ENCODE assay signal across 11 cellular contexts in genomic region chr19:13096968-13097330, GRCh38. TPM values are rescaled to one million over a fixed set of nuclear protein-coding genes. Genes with fewer than 3 reads are reported as not detected.
DNase-seq lines count a peak whose midpoint lies in the region; ATAC-seq, FAIRE-seq and TF ChIP-seq lines count a peak whose summit lies in the region.
"Had no signal": no experiment of that assay in that cellular context is flagged by ENCODE, and none has a peak within 500 bp of the region (broad histone marks: within the 10 kb centered on the region; RNA-seq: fewer than 3 reads in every experiment).

No MANE protein-coding gene starts in this region.

- H3K9me3 ChIP-seq in BLaER1 (no peaks in the 10 kb centered on the region), K562 (replicated peaks; ENCODE audit: control insufficient read depth, insufficient read depth, low read depth, low read length) (no peaks in the 10 kb centered on the region), neural cell (ENCODE audit: low read length) (no peaks in the 10 kb centered on the region)

- peaks cover 14% of the 10 kb centered on the region for H3K36me3 ChIP-seq in BLaER1
- H3K36me3 ChIP-seq in GM23338 (ENCODE audit: insufficient read depth): no peaks in the 10 kb centered on the region
- H3K36me3 ChIP-seq in K562 (ENCODE audit: control insufficient read depth, insufficient read depth, low read length): peaks cover 37% of the 10 kb centered on the region
- no peaks in the 10 kb centered on the region for H3K36me3 ChIP-seq in neural cell (ENCODE audit: insufficient read depth, low read length)

- POLR2A ChIA-PET in K562 (lab: Yijun Ruan, JAX): interaction anchor here (0.6 to 1.2 kb wide), 3 partner anchors 38 to 758 kb away, joined by 3 to 4 read pairs (median 3); no protein-coding TSS in a partner anchor

- CTCF ChIA-PET in K562 (lab: Yijun Ruan, JAX; ENCODE audit: low intra/inter-chr PET ratio): interaction anchor here (0.6 to 1.2 kb wide), 2 partner anchors 119 to 133 kb away, joined by 5 to 6 read pairs; no protein-coding TSS in a partner anchor

- H3K79me2 ChIP-seq in GM23338 (replicated peaks; ENCODE audit: insufficient read depth) (no peaks in the 10 kb centered on the region), K562 (ENCODE audit: control insufficient read depth, insufficient read depth, low read length) (peaks cover 42% of the 10 kb centered on the region), neural cell (replicated peaks; ENCODE audit: insufficient read depth, low read length) (no peaks in the 10 kb centered on the region)

- no TSS peak for BruUV-seq in K562 (replicated peaks; lab: Mats Ljungman, UMichigan)

- peak; percentile 67 for FAIRE-seq in K562 (lab: Jason Lieb, UNC)
- FAIRE-seq: GM18507 had no signal

- TF ChIP-seq RAD21 in K562 (CRISPR knock-in tag; conservative IDR thresholded peaks at IDR 0.05 in 1 of 2, IDR thresholded peaks at IDR 0.05 in 1 of 2): no peak
- no peak for TF ChIP-seq RAD21 in neural cell (conservative IDR thresholded peaks at IDR 0.05)

- in situ Hi-C loops in K562 (cut with MboI): no loop called here

- H3K9me2 ChIP-seq in GM23338 (ENCODE audit: insufficient read depth) (no peaks in the 10 kb centered on the region), neural cell (ENCODE audit: insufficient read depth, low read length) (no peaks in the 10 kb centered on the region)

- H3K4me2 ChIP-seq in BLaER1: peak overlapping the region; percentile 99
- peak overlapping the region; percentile 87 for H3K4me2 ChIP-seq in GM23338
- H3K4me2 ChIP-seq in K562 (ENCODE audit: insufficient read depth, low read length): peak overlapping the region; percentile 56; the same call in 1 of the 2 replicates
- no peak overlapping the region for H3K4me2 ChIP-seq in neural cell (ENCODE audit: low read length)

- H3K9me1 ChIP-seq in K562 (ENCODE audit: control insufficient read depth, insufficient read depth, low read length): no peaks in the 10 kb centered on the region

- H3K27me3 Mint-ChIP-seq in GM23338 (ENCODE audit: insufficient read depth, low read depth, poor library complexity): peaks cover 75% of the 10 kb centered on the region

- H3K4me1 Mint-ChIP-seq in GM23338: peaks cover 33% of the 10 kb centered on the region

- peaks cover 51% of the 10 kb centered on the region for H4K20me1 ChIP-seq in BLaER1
- peaks cover 9% of the 10 kb centered on the region; the same call in 1 of the 2 replicates for H4K20me1 ChIP-seq in GM23338 (replicated peaks; ENCODE audit: insufficient read depth)
- H4K20me1 ChIP-seq in K562 (replicated peaks; ENCODE audit: control insufficient read depth, insufficient read depth, low read length): no peaks in the 10 kb centered on the region
- no peaks in the 10 kb centered on the region for H4K20me1 ChIP-seq in neural cell (ENCODE audit: insufficient read depth)

- H3F3A ChIP-seq in GM23338 (replicated peaks; ENCODE audit: low read depth) (peaks cover 50% of the 10 kb centered on the region), neural cell (ENCODE audit: insufficient read depth, low read length, poor library complexity, severe bottlenecking) (no peaks in the 10 kb centered on the region)

- peak overlapping the region; percentile 80 for H3K9ac ChIP-seq in BLaER1
- H3K9ac ChIP-seq in K562 (ENCODE audit: insufficient read depth in 1 of 2, low read depth in 2 of 2, low read length in 2 of 2): peak overlapping the region in 1 of 2 experiments; percentile 72; a peak in 2 of 4 replicates
- no peak overlapping the region for H3K9ac ChIP-seq in neural cell (ENCODE audit: low read length)

- H2AFZ ChIP-seq in GM23338 (no peak overlapping the region), K562 (ENCODE audit: low read depth, low read length) (no peak overlapping the region), neural cell (ENCODE audit: low read depth, low read length) (no peak overlapping the region)

- no peak for TF ChIP-seq EP300 in K562 (IDR thresholded peaks at IDR 0.05; ENCODE audit: low read length)
- no peak for TF ChIP-seq EP300 in neural cell (conservative IDR thresholded peaks at IDR 0.05; ENCODE audit: poor library complexity, severe bottlenecking)

- ATAC-seq in GM23338: no peak
- ATAC-seq in K562: no peak
- ATAC-seq in HG03457 (IDR thresholded peaks at IDR 0.05; ENCODE audit: unreplicated experiment): no peak

- H3K27ac Mint-ChIP-seq in GM23338: no peak overlapping the region

- H3K27me3 ChIP-seq in BLaER1: peaks cover 23% of the 10 kb centered on the region; the same call in 1 of the 2 replicates
- H3K27me3 ChIP-seq in GM23338 (ENCODE audit: insufficient read depth): peaks cover 91% of the 10 kb centered on the region
- no peaks in the 10 kb centered on the region for H3K27me3 ChIP-seq in K562 (ENCODE audit: control insufficient read depth in 2 of 2, insufficient read depth in 2 of 2, low read length in 2 of 2)
- peaks cover 79% of the 10 kb centered on the region for H3K27me3 ChIP-seq in neural cell (ENCODE audit: insufficient read depth, low read depth, low read length)

- peak overlapping the region; percentile 83 for H3K27ac ChIP-seq in BLaER1
- H3K27ac ChIP-seq in GM23338 (ENCODE audit: low read depth): no peak overlapping the region
- H3K27ac ChIP-seq in K562 (ENCODE audit: extremely low read depth, low read depth, low read length): peak overlapping the region; percentile 98
- H3K27ac ChIP-seq in neural cell (ENCODE audit: low read length): no peak overlapping the region

- no peak for DNase-seq in GM23338 (ENCODE audit: low spot score)
- peak in 1 of 4 experiments; percentile 44 for DNase-seq in K562 (ENCODE audit: extremely low read depth in 1 of 4, low spot score in 3 of 4)
- no peak for DNase-seq in dermis blood vessel endothelial cell
- DNase-seq in middle frontal gyrus (ENCODE audit: extremely low spot score, low spot score): no peak
- no peak for DNase-seq in AG08396 (ENCODE audit: low spot score)
- DNase-seq: stimulated activated CD4-positive, alpha-beta T cell treated with anti-CD3 and anti-CD28 coated beads, Interleukin-1b, Interleukin-23, amount 100 ng/mL, for 48 hours had no signal

- intact Hi-C loops in K562 (cut with micrococcal nuclease): no loop called here

- H3K4me1 ChIP-seq in BLaER1: peaks cover 89% of the 10 kb centered on the region
- peaks cover 35% of the 10 kb centered on the region for H3K4me1 ChIP-seq in GM23338 (ENCODE audit: insufficient read depth)
- peaks cover 36 to 85% of the 10 kb centered on the region in 2 experiments for H3K4me1 ChIP-seq in K562 (replicated peaks in 1 of 2; ENCODE audit: control insufficient read depth in 2 of 2, insufficient read depth in 2 of 2, low read length in 2 of 2)

- H3K4me3 Mint-ChIP-seq in GM23338: peak overlapping the region; percentile 59

- H3K36me3 Mint-ChIP-seq in GM23338 (ENCODE audit: low read depth): no peaks in the 10 kb centered on the region

- H3K4me3 ChIP-seq in BLaER1: peak overlapping the region; percentile 89
- H3K4me3 ChIP-seq in GM23338: peak overlapping the region; percentile 59
- H3K4me3 ChIP-seq in K562: peak overlapping the region; percentile 34
- H3K4me3 ChIP-seq in neural cell (ENCODE audit: low read length): no peak overlapping the region

- no peak; the same call in 1 of the 2 replicates for TF ChIP-seq POLR2A in K562 (conservative IDR thresholded peaks at IDR 0.05)

- WGBS in K562 (ENCODE audit: insufficient coverage, low coverage, missing lambda C conversion rate): 3% methylated on average over 18 of the region's 18 CpGs

- no peaks in the 10 kb centered on the region for H3K9me3 Mint-ChIP-seq in GM23338
- H3K9me3 Mint-ChIP-seq: neural crest cell had no signal

- TF ChIP-seq CTCF in GM23338 (conservative IDR thresholded peaks at IDR 0.05; ENCODE audit: low read depth in 2 of 2): no peak
- no peak for TF ChIP-seq CTCF in K562 (IDR thresholded peaks at IDR 0.05 in 2 of 3, conservative IDR thresholded peaks at IDR 0.05 in 1 of 3; ENCODE audit: insufficient read depth in 2 of 3, low read depth in 1 of 3, low read length in 3 of 3)
- no peak for TF ChIP-seq CTCF in neural cell (IDR thresholded peaks at IDR 0.05; ENCODE audit: poor library complexity, severe bottlenecking)

RNA-seq across cellular contexts. Expression of gene LYL1, which starts 5.7 kb away (rescaled TPM):
- total RNA-seq in GM23338 (2014; rRNA removed; shearing (Covaris generic)): 0.47 and 2.2 TPM in 2 replicates
- polyA plus RNA-seq in GM23338 (2016; fragmentation: Nextera tagmentation; extraction: Ambion mirVana) (0.77 and 1.2 TPM in 2 replicates), K562 (2011; rRNA removed) (34.0 and 47.0 TPM in 2 replicates), K562 (2014; fragmentation: Illumina TruSeq; extraction: Trizol) (17.8 and 71.5 TPM in 2 replicates), K562 (2014; fragmentation: Nextera tagmentation; extraction: Ambion mirVana) (1 to 10 TPM; 1.3 to 1.6 TPM), K562 (2014; rRNA removed) (165 and 175 TPM in 2 replicates), neural cell (not detected in 2 replicates)
- 54.5 and 112 TPM in 2 replicates for total RNA-seq in K562 (2011; cell fraction: chromatin; rRNA removed; ENCODE audit: low replicate concordance)
- 105 and 123 TPM in 2 replicates for total RNA-seq in K562 (2011; cell fraction: nucleolus; rRNA removed)
- total RNA-seq in K562 (2011; cell fraction: nucleoplasm; rRNA removed): 74.6 and 89.7 TPM in 2 replicates
- total RNA-seq in K562 (2014; rRNA removed) (266 and 312 TPM in 2 replicates), K562 (2014; rRNA removed; fragmentation: Illumina TruSeq; extraction: Trizol) (13.2 and 17.7 TPM in 2 replicates), K562 (2015; rRNA removed; fragmentation: Illumina TruSeq; extraction: Trizol) (89.9 and 108 TPM in 2 replicates), K562 (2021) (216 and 218 TPM in 2 replicates), dermis blood vessel endothelial cell (51.8 and 55.0 TPM in 2 replicates)
- polyA plus RNA-seq in K562 (2011; cell fraction: cytosol; rRNA removed): 73.1 and 246 TPM in 2 replicates
- 76.6 and 132 TPM in 2 replicates for polyA plus RNA-seq in K562 (2011; cell fraction: nucleus; rRNA removed)
- 144 and 229 TPM in 2 replicates for polyA plus RNA-seq in K562 (2012)
- polyA minus RNA-seq in K562 (2011; rRNA and poly(A)+ RNA removed): 12.7 and 14.2 TPM in 2 replicates
- polyA minus RNA-seq in K562 (2011; cell fraction: cytosol; rRNA and poly(A)+ RNA removed): 46.0 and 79.3 TPM in 2 replicates
- 37.4 and 52.3 TPM in 2 replicates for polyA minus RNA-seq in K562 (2011; cell fraction: nucleus; rRNA and poly(A)+ RNA removed)
- not detected in 2 replicates for polyA minus RNA-seq in neural cell

RNA-seq across cellular contexts. Expression of gene TRMT1, which starts 19.6 kb away (rescaled TPM):
- 76.4 and 88.6 TPM in 2 replicates for total RNA-seq in GM23338 (2014; rRNA removed; shearing (Covaris generic))
- polyA plus RNA-seq in GM23338 (2016; fragmentation: Nextera tagmentation; extraction: Ambion mirVana) (90.1 and 92.6 TPM in 2 replicates), K562 (2011; rRNA removed) (44.1 and 53.3 TPM in 2 replicates), K562 (2014; fragmentation: Illumina TruSeq; extraction: Trizol) (84.8 and 96.2 TPM in 2 replicates), K562 (2014; fragmentation: Nextera tagmentation; extraction: Ambion mirVana) (10 to 100 TPM in 1 of 2 experiments, 1 to 10 TPM in 1; 5.8 to 10.9 TPM), K562 (2014; rRNA removed) (155 and 158 TPM in 2 replicates), neural cell (80.3 and 94.4 TPM in 2 replicates)
- total RNA-seq in K562 (2011; cell fraction: chromatin; rRNA removed; ENCODE audit: low replicate concordance): 73.3 and 179 TPM in 2 replicates
- total RNA-seq in K562 (2011; cell fraction: nucleolus; rRNA removed): 168 and 175 TPM in 2 replicates
- 79.0 and 80.0 TPM in 2 replicates for total RNA-seq in K562 (2011; cell fraction: nucleoplasm; rRNA removed)
- total RNA-seq in K562 (2014; rRNA removed) (89.1 and 113 TPM in 2 replicates), K562 (2014; rRNA removed; fragmentation: Illumina TruSeq; extraction: Trizol) (25.8 and 42.9 TPM in 2 replicates), K562 (2015; rRNA removed; fragmentation: Illumina TruSeq; extraction: Trizol) (54.3 and 60.2 TPM in 2 replicates), K562 (2021) (118 TPM in 2 replicates), dermis blood vessel endothelial cell (44.7 and 47.0 TPM in 2 replicates)
- 39.2 and 80.0 TPM in 2 replicates for polyA plus RNA-seq in K562 (2011; cell fraction: cytosol; rRNA removed)
- 282 and 531 TPM in 2 replicates for polyA plus RNA-seq in K562 (2011; cell fraction: nucleus; rRNA removed)
- 59.6 and 77.8 TPM in 2 replicates for polyA plus RNA-seq in K562 (2012)
- polyA minus RNA-seq in K562 (2011; rRNA and poly(A)+ RNA removed): 23.7 and 27.9 TPM in 2 replicates
- 49.3 and 51.7 TPM in 2 replicates for polyA minus RNA-seq in K562 (2011; cell fraction: cytosol; rRNA and poly(A)+ RNA removed)
- polyA minus RNA-seq in K562 (2011; cell fraction: nucleus; rRNA and poly(A)+ RNA removed): 50.5 and 77.3 TPM in 2 replicates
- 19.0 and 19.3 TPM in 2 replicates for polyA minus RNA-seq in neural cell

RNA-seq across cellular contexts. Expression of gene NACC1, which starts 21.1 kb away (rescaled TPM):
- 203 and 260 TPM in 2 replicates for total RNA-seq in GM23338 (2014; rRNA removed; shearing (Covaris generic))
- polyA plus RNA-seq in GM23338 (2016; fragmentation: Nextera tagmentation; extraction: Ambion mirVana): 12.4 and 16.1 TPM in 2 replicates
- total RNA-seq in K562 (2011; cell fraction: chromatin; rRNA removed; ENCODE audit: low replicate concordance): 31.6 and 133 TPM in 2 replicates
- total RNA-seq in K562 (2011; cell fraction: nucleolus; rRNA removed): 77.5 and 89.6 TPM in 2 replicates
- total RNA-seq in K562 (2011; cell fraction: nucleoplasm; rRNA removed): 35.3 and 45.1 TPM in 2 replicates
- 62.4 and 85.7 TPM in 2 replicates for total RNA-seq in K562 (2014; rRNA removed)
- total RNA-seq in K562 (2014; rRNA removed; fragmentation: Illumina TruSeq; extraction: Trizol): 9.1 and 9.5 TPM in 2 replicates
- 40.2 and 46.8 TPM in 2 replicates for total RNA-seq in K562 (2015; rRNA removed; fragmentation: Illumina TruSeq; extraction: Trizol)
- 93.0 and 96.6 TPM in 2 replicates for total RNA-seq in K562 (2021)
- polyA plus RNA-seq in K562 (2011; rRNA removed): 25.8 and 49.0 TPM in 2 replicates
- polyA plus RNA-seq in K562 (2011; cell fraction: cytosol; rRNA removed): 59.4 and 222 TPM in 2 replicates
- polyA plus RNA-seq in K562 (2011; cell fraction: nucleus; rRNA removed): 52.2 and 123 TPM in 2 replicates
- 35.2 and 37.0 TPM in 2 replicates for polyA plus RNA-seq in K562 (2012)
- 23.2 and 90.7 TPM in 2 replicates for polyA plus RNA-seq in K562 (2014; fragmentation: Illumina TruSeq; extraction: Trizol)
- under 1 TPM; 0.04 to 0.17 TPM for polyA plus RNA-seq in K562 (2014; fragmentation: Nextera tagmentation; extraction: Ambion mirVana)
- polyA plus RNA-seq in K562 (2014; rRNA removed): 46.1 and 68.1 TPM in 2 replicates
- 17.9 and 39.8 TPM in 2 replicates for polyA minus RNA-seq in K562 (2011; rRNA and poly(A)+ RNA removed)
- 67.5 and 79.0 TPM in 2 replicates for polyA minus RNA-seq in K562 (2011; cell fraction: cytosol; rRNA and poly(A)+ RNA removed)
- 16.6 and 18.0 TPM in 2 replicates for polyA minus RNA-seq in K562 (2011; cell fraction: nucleus; rRNA and poly(A)+ RNA removed)
- polyA plus RNA-seq in neural cell: 11.6 and 16.1 TPM in 2 replicates
- polyA minus RNA-seq in neural cell: 13.9 and 16.6 TPM in 2 replicates
- total RNA-seq in dermis blood vessel endothelial cell: 35.9 and 136 TPM in 2 replicates

RNA-seq across cellular contexts. Expression of gene STX10, which starts 53.2 kb away (rescaled TPM):
- 55.9 and 58.3 TPM in 2 replicates for total RNA-seq in GM23338 (2014; rRNA removed; shearing (Covaris generic))
- 42.8 and 44.0 TPM in 2 replicates for polyA plus RNA-seq in GM23338 (2016; fragmentation: Nextera tagmentation; extraction: Ambion mirVana)
- total RNA-seq in K562 (2011; cell fraction: chromatin; rRNA removed; ENCODE audit: low replicate concordance): 25.6 and 67.7 TPM in 2 replicates
- 56.9 and 60.3 TPM in 2 replicates for total RNA-seq in K562 (2011; cell fraction: nucleolus; rRNA removed)
- total RNA-seq in K562 (2011; cell fraction: nucleoplasm; rRNA removed): 42.4 and 42.7 TPM in 2 replicates
- 57.8 and 59.2 TPM in 2 replicates for total RNA-seq in K562 (2014; rRNA removed)
- total RNA-seq in K562 (2014; rRNA removed; fragmentation: Illumina TruSeq; extraction: Trizol): 12.6 and 19.0 TPM in 2 replicates
- total RNA-seq in K562 (2015; rRNA removed; fragmentation: Illumina TruSeq; extraction: Trizol): 31.0 and 33.9 TPM in 2 replicates
- total RNA-seq in K562 (2021): 39.6 and 41.6 TPM in 2 replicates
- polyA plus RNA-seq in K562 (2011; rRNA removed): 46.6 and 77.4 TPM in 2 replicates
- 62.2 and 72.6 TPM in 2 replicates for polyA plus RNA-seq in K562 (2011; cell fraction: cytosol; rRNA removed)
- polyA plus RNA-seq in K562 (2011; cell fraction: nucleus; rRNA removed): 159 and 172 TPM in 2 replicates
- 46.6 and 75.7 TPM in 2 replicates for polyA plus RNA-seq in K562 (2012)
- polyA plus RNA-seq in K562 (2014; fragmentation: Illumina TruSeq; extraction: Trizol): 30.3 and 35.2 TPM in 2 replicates
- 1 to 10 TPM in 1 of 2 experiments, under 1 TPM in 1; 0.51 to 1.7 TPM for polyA plus RNA-seq in K562 (2014; fragmentation: Nextera tagmentation; extraction: Ambion mirVana)
- polyA plus RNA-seq in K562 (2014; rRNA removed): 66.3 and 78.0 TPM in 2 replicates
- polyA minus RNA-seq in K562 (2011; rRNA and poly(A)+ RNA removed): 12.8 and 14.0 TPM in 2 replicates
- 14.0 and 15.9 TPM in 2 replicates for polyA minus RNA-seq in K562 (2011; cell fraction: cytosol; rRNA and poly(A)+ RNA removed)
- polyA minus RNA-seq in K562 (2011; cell fraction: nucleus; rRNA and poly(A)+ RNA removed): 10.5 and 19.3 TPM in 2 replicates
- 157 and 191 TPM in 2 replicates for polyA plus RNA-seq in neural cell
- 38.1 and 42.4 TPM in 2 replicates for polyA minus RNA-seq in neural cell
- total RNA-seq in dermis blood vessel endothelial cell: 69.9 and 84.6 TPM in 2 replicates

RNA-seq across cellular contexts. Expression of gene IER2, which starts 53.3 kb away (rescaled TPM):
- 99.1 and 124 TPM in 2 replicates for total RNA-seq in GM23338 (2014; rRNA removed; shearing (Covaris generic))
- 191 and 200 TPM in 2 replicates for polyA plus RNA-seq in GM23338 (2016; fragmentation: Nextera tagmentation; extraction: Ambion mirVana)
- 67.1 and 140 TPM in 2 replicates for total RNA-seq in K562 (2011; cell fraction: chromatin; rRNA removed; ENCODE audit: low replicate concordance)
- 139 and 159 TPM in 2 replicates for total RNA-seq in K562 (2011; cell fraction: nucleolus; rRNA removed)
- total RNA-seq in K562 (2011; cell fraction: nucleoplasm; rRNA removed): 90.2 and 96.9 TPM in 2 replicates
- 84.5 and 134 TPM in 2 replicates for total RNA-seq in K562 (2014; rRNA removed)
- total RNA-seq in K562 (2014; rRNA removed; fragmentation: Illumina TruSeq; extraction: Trizol): 23.6 and 24.4 TPM in 2 replicates
- total RNA-seq in K562 (2015; rRNA removed; fragmentation: Illumina TruSeq; extraction: Trizol): 14.8 and 17.4 TPM in 2 replicates
- total RNA-seq in K562 (2021): 205 and 214 TPM in 2 replicates
- polyA plus RNA-seq in K562 (2011; rRNA removed): 23.7 and 32.9 TPM in 2 replicates
- polyA plus RNA-seq in K562 (2011; cell fraction: cytosol; rRNA removed): 37.6 and 91.2 TPM in 2 replicates
- 112 and 193 TPM in 2 replicates for polyA plus RNA-seq in K562 (2011; cell fraction: nucleus; rRNA removed)
- polyA plus RNA-seq in K562 (2012): 158 and 169 TPM in 2 replicates
- polyA plus RNA-seq in K562 (2014; fragmentation: Illumina TruSeq; extraction: Trizol): 35.5 and 67.9 TPM in 2 replicates
- polyA plus RNA-seq in K562 (2014; fragmentation: Nextera tagmentation; extraction: Ambion mirVana): 1 to 10 TPM; 4.5 to 5.1 TPM
- 127 and 140 TPM in 2 replicates for polyA plus RNA-seq in K562 (2014; rRNA removed)
- 8.8 and 9.1 TPM in 2 replicates for polyA minus RNA-seq in K562 (2011; rRNA and poly(A)+ RNA removed)
- 38.4 and 48.8 TPM in 2 replicates for polyA minus RNA-seq in K562 (2011; cell fraction: cytosol; rRNA and poly(A)+ RNA removed)
- 39.2 and 41.5 TPM in 2 replicates for polyA minus RNA-seq in K562 (2011; cell fraction: nucleus; rRNA and poly(A)+ RNA removed)
- 23.3 and 25.9 TPM in 2 replicates for polyA plus RNA-seq in neural cell
- polyA minus RNA-seq in neural cell: 14.8 and 19.5 TPM in 2 replicates
- total RNA-seq in dermis blood vessel endothelial cell: 25.5 and 30.8 TPM in 2 replicates

Comparison
In these comparisons a context has a peak if more than half of its experiments do, and no peak if none do; other contexts are left out.
1. H3K27ac ChIP-seq: peak in BLaER1 (single experiment) and K562 (single experiment); none in GM23338 (single experiment) and neural cell (single experiment).